Comparison of ENCODE assay signal across 19 cellular contexts in the genomic region with DNA sequence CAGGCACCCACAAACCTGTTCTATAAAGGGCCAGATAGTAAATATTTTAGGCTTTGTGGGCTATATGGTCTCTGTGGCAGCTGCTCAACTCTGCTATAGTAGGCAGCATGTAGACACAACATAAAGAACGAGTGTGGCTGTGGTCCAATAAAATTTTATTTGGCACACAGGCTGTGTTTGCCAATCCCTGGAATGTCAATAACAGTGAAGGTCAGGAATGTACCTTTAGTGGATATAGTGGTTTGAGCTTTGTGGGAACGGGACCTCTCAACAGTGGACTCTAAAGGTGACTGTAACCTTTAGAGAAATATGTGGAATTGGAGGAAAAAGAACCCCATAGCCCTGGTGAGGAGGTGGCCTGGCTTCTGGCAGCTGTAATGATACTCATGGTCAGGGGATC.
DNase-seq lines count a peak whose midpoint lies in the region; TF ChIP-seq lines count a peak whose summit lies in the region.
"Had no signal": no experiment of that assay in that cellular context is flagged by ENCODE, and none has a peak within 500 bp of the region (broad histone marks: within the 10 kb centered on the region; RNA-seq: fewer than 3 reads in every experiment).

No MANE protein-coding gene starts in this region.

- H3K27me3 ChIP-seq in hepatocyte = no peaks in the 10 kb centered on the region

- peaks cover 28% of the 10 kb centered on the region for H3K4me1 Mint-ChIP-seq in progenitor cell of endocrine pancreas (ENCODE audit: low read depth)
- H3K4me1 Mint-ChIP-seq: activated naive CD8-positive, alpha-beta T cell treated with anti-CD3 and anti-CD28 coated beads for 36 hours; CD4-positive, CD25-positive, alpha-beta regulatory T cell; WTC11 had no signal

- no peaks in the 10 kb centered on the region for H4K20me1 ChIP-seq in hepatocyte (ENCODE audit: insufficient read depth, poor library complexity, severe bottlenecking)

- TF ChIP-seq CTCF in hepatocyte (IDR thresholded peaks at IDR 0.05; ENCODE audit: poor library complexity) (no peak), progenitor cell of endocrine pancreas (IDR thresholded peaks at IDR 0.05; ENCODE audit: unreplicated experiment) (no peak)

- H3K9me2 ChIP-seq in hepatocyte (replicated peaks; ENCODE audit: insufficient read depth) = no peaks in the 10 kb centered on the region
- H3K9me2 ChIP-seq: SK-N-SH had no signal

- WGBS in hepatocyte (ENCODE audit: low lambda C conversion rate, missing lambda C conversion rate) = 46% methylated on average over 2 of the region's 2 CpGs

- no peaks in the 10 kb centered on the region for H3K9me3 ChIP-seq in hepatocyte (ENCODE audit: low read depth)
- H3K9me3 ChIP-seq: SK-N-SH had no signal

- peak overlapping the region; percentile 2 for H3K27ac ChIP-seq in hepatocyte

- H3K36me3 Mint-ChIP-seq in progenitor cell of endocrine pancreas (ENCODE audit: insufficient read depth) = peaks cover 21% of the 10 kb centered on the region
- H3K36me3 Mint-ChIP-seq: activated naive CD8-positive, alpha-beta T cell treated with anti-CD3 and anti-CD28 coated beads for 36 hours; CD4-positive, CD25-positive, alpha-beta regulatory T cell; WTC11 had no signal

- H3K4me3 Mint-ChIP-seq in progenitor cell of endocrine pancreas (ENCODE audit: low read depth) = no peak overlapping the region
- H3K4me3 Mint-ChIP-seq: activated naive CD8-positive, alpha-beta T cell treated with anti-CD3 and anti-CD28 coated beads for 36 hours; CD4-positive, CD25-positive, alpha-beta regulatory T cell; memory B cell; T-helper 2 cell treated with Interferon-gamma antibody and Interleukin-4, amounts not matched to agents 5 μg/mL and 100 μg/mL, for 36 hours; WTC11 had no signal

- no peak overlapping the region for H2AFZ ChIP-seq in hepatocyte

- no peaks in the 10 kb centered on the region for H3K36me3 ChIP-seq in hepatocyte (replicated peaks; ENCODE audit: insufficient read depth, low read depth)

- H3K79me2 ChIP-seq in hepatocyte = no peaks in the 10 kb centered on the region

- peak; percentile 7 for DNase-seq in COLO668 (lab: John Stamatoyannopoulos, UW; ENCODE audit: unreplicated experiment)
- peak; percentile 53 for DNase-seq in NCI-H2029 (lab: John Stamatoyannopoulos, UW)
- peak; percentile 17 for DNase-seq in hepatocyte (ENCODE audit: low spot score)
- no peak for DNase-seq in progenitor cell of endocrine pancreas (ENCODE audit: low spot score, unreplicated experiment)
- no peak for DNase-seq in NCI-H146 treated with DMSO at 0.1 percent for 48 hours (lab: John Stamatoyannopoulos, UW; ENCODE audit: unreplicated experiment)
- no peak for DNase-seq in NCI-H187 treated with DMSO at 0.1 percent for 48 hours (lab: John Stamatoyannopoulos, UW)
- DNase-seq in GDM1 (lab: John Stamatoyannopoulos, UW) = no peak
- DNase-seq: activated CD4-positive, alpha-beta T cell treated with anti-CD3 and anti-CD28 coated beads, Interleukin-2, amount 50 U/mL, for 48 hours; activated naive CD8-positive, alpha-beta T cell treated with anti-CD3 and anti-CD28 coated beads for 36 hours; foreskin melanocyte; KBM-7; NCI-H1694; NCI-H2227 treated with DMSO at 0.1 percent for 48 hours; occipital lobe had no signal

- no peaks in the 10 kb centered on the region for H3K27me3 Mint-ChIP-seq in progenitor cell of endocrine pancreas
- H3K27me3 Mint-ChIP-seq: memory B cell had no signal

- H3K4me1 ChIP-seq in hepatocyte (ENCODE audit: insufficient read depth) = peaks cover 4% of the 10 kb centered on the region

- H3K9me3 Mint-ChIP-seq in progenitor cell of endocrine pancreas (ENCODE audit: low read depth) = peaks cover 13% of the 10 kb centered on the region
- H3K9me3 Mint-ChIP-seq: activated naive CD8-positive, alpha-beta T cell treated with anti-CD3 and anti-CD28 coated beads for 36 hours; memory B cell had no signal

- H3K27ac Mint-ChIP-seq in progenitor cell of endocrine pancreas = peak overlapping the region; percentile 92
- H3K27ac Mint-ChIP-seq: activated naive CD8-positive, alpha-beta T cell treated with anti-CD3 and anti-CD28 coated beads for 36 hours; CD4-positive, CD25-positive, alpha-beta regulatory T cell; memory B cell; T-helper 2 cell treated with Interferon-gamma antibody and Interleukin-4, amounts not matched to agents 5 μg/mL and 100 μg/mL, for 36 hours; WTC11 had no signal

- H3K4me3 ChIP-seq in hepatocyte = no peak overlapping the region

- peak overlapping the region; percentile 24 for H3K4me2 ChIP-seq in hepatocyte
- H3K4me2 ChIP-seq: SK-N-SH had no signal

Comparison
In these comparisons a context has a peak if more than half of its experiments do, and no peak if none do; other contexts are left out.
1. DNase-seq: peak in COLO668 (single experiment), NCI-H2029 (single experiment) and hepatocyte (single experiment); none in progenitor cell of endocrine pancreas (single experiment), NCI-H146 treated with DMSO at 0.1 percent for 48 hours (single experiment), NCI-H187 treated with DMSO at 0.1 percent for 48 hours (single experiment) and GDM1 (single experiment).